17 cellular contexts compared by ENCODE assay signal in the genomic region with DNA sequence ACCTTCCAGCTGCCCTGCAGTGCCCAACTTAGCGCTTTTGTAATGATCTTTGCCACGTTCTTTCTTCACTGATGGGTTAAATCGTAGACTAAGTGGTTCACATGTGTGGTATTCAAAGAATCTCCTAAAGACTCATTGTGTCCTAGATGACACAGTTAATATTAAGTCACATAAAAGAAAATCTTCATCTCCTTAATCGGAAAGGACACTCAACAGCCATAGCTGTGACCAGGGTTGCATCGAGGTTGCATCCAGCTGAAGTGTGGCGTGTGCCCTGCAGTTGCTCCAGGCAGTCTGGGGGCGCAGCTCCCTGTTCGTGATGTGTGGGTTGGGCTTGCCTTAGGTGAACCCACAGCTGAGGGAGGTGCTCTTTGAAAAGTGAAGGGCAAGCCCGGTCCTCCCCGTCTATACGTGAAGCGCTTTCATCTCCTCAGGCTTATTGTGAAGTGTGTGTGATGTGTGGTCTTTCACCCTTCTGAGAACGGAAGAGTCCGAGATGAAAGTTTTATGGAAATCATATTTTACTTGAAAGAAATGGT.
DNase-seq lines count a peak whose midpoint lies in the region; TF ChIP-seq lines count a peak whose summit lies in the region.
"Had no signal": no experiment of that assay in that cellular context is flagged by ENCODE, and none has a peak within 500 bp of the region (broad histone marks: within the 10 kb centered on the region; RNA-seq: fewer than 3 reads in every experiment).

No MANE protein-coding gene starts in this region.

- H3K27me3 ChIP-seq in SJSA1 (replicated peaks): no peaks in the 10 kb centered on the region
- H3K27me3 ChIP-seq: breast epithelium had no signal

- in situ Hi-C loops in ACHN (cut with HindIII; ENCODE audit: low pct_ligation_motif_present, low pct_unique_long_range_greater_than_20kb, low sequenced_read_pairs): no loop called here

- peaks cover 19% of the 10 kb centered on the region for H3K4me1 ChIP-seq in SJSA1 (replicated peaks)
- H3K4me1 ChIP-seq: Caco-2, parathyroid adenoma had no signal

- H3K36me3 ChIP-seq in SJSA1: peaks cover 78% of the 10 kb centered on the region

- peaks cover 42% of the 10 kb centered on the region for H3K36me3 Mint-ChIP-seq in brain
- peaks cover 67% of the 10 kb centered on the region for H3K36me3 Mint-ChIP-seq in nephron progenitor cell (ENCODE audit: low read depth)

- H3K27me3 Mint-ChIP-seq in brain: no peaks in the 10 kb centered on the region
- no peaks in the 10 kb centered on the region for H3K27me3 Mint-ChIP-seq in nephron progenitor cell (ENCODE audit: low read depth, poor library complexity)
- H3K27me3 Mint-ChIP-seq: stimulated activated naive B cell treated with anti-CD40 and anti-IgM and Interleukin-4, amounts not matched to agents 10 μg/mL and 1 μg/mL and 100 μg/mL, for 72 hours had no signal

- TF ChIP-seq CTCF in brain (conservative IDR thresholded peaks at IDR 0.05) (no peak), nephron progenitor cell (IDR thresholded peaks at IDR 0.05) (no peak)

- H3K4me1 Mint-ChIP-seq in brain (no peaks in the 10 kb centered on the region), nephron progenitor cell (no peaks in the 10 kb centered on the region)

- H3K27ac Mint-ChIP-seq in brain: peak overlapping the region in 3 of 5 experiments; percentile 8 to 77 (median 48)
- peak overlapping the region; percentile 10 for H3K27ac Mint-ChIP-seq in nephron progenitor cell
- H3K27ac Mint-ChIP-seq: stimulated activated naive B cell treated with anti-CD40 and anti-IgM and Interleukin-4, amounts not matched to agents 10 μg/mL and 1 μg/mL and 100 μg/mL, for 72 hours had no signal

- H3K4me3 Mint-ChIP-seq in brain (no peak overlapping the region), nephron progenitor cell (no peak overlapping the region)
- H3K4me3 Mint-ChIP-seq: stimulated activated naive B cell treated with anti-CD40 and anti-IgM and Interleukin-4, amounts not matched to agents 10 μg/mL and 1 μg/mL and 100 μg/mL, for 72 hours had no signal

- H3K9me3 ChIP-seq in SJSA1 (replicated peaks): no peaks in the 10 kb centered on the region
- H3K9me3 ChIP-seq: breast epithelium, Caco-2, SK-N-SH had no signal

- no peak overlapping the region for H3K4me3 ChIP-seq in SJSA1
- H3K4me3 ChIP-seq: breast epithelium had no signal

- peak; percentile 53 for DNase-seq in ACHN
- peak in 1 of 2 experiments; percentile 42 for DNase-seq in SJSA1 (ENCODE audit: low read depth in 1 of 2, low spot score in 2 of 2)
- DNase-seq in nephron progenitor cell: no peak
- DNase-seq in T-helper 2 cell: no peak
- no peak for DNase-seq in C1 segment of cervical spinal cord (lab: John Stamatoyannopoulos, UW)
- DNase-seq in HCEC 1CT: no peak
- no peak for DNase-seq in activated gamma-delta T cell treated with Interleukin-2 at 50 U/mL for 16 hours
- DNase-seq: activated CD4-positive, alpha-beta T cell treated with anti-CD3 and anti-CD28 coated beads, Interleukin-2, amount 50 U/mL, for 48 hours; activated naive CD4-positive, alpha-beta T cell; Caco-2; KG1; NCI-H1092; SK-N-SH; stimulated activated naive B cell treated with anti-CD40 and anti-IgM and Interleukin-4, amounts not matched to agents 10 μg/mL and 1 μg/mL and 100 μg/mL, for 72 hours had no signal

- H3K9me3 Mint-ChIP-seq in brain (no peaks in the 10 kb centered on the region), nephron progenitor cell (no peaks in the 10 kb centered on the region)
- H3K9me3 Mint-ChIP-seq: stimulated activated naive B cell treated with anti-CD40 and anti-IgM and Interleukin-4, amounts not matched to agents 10 μg/mL and 1 μg/mL and 100 μg/mL, for 72 hours had no signal

- peak overlapping the region; percentile 77 for H3K27ac ChIP-seq in SJSA1
- H3K27ac ChIP-seq: breast epithelium, parathyroid adenoma had no signal
